28 cellular contexts compared by ENCODE assay signal in genomic region chr5:121725450-121725849, GRCh38.
"Had no signal": no experiment of that assay in that cellular context is flagged by ENCODE, and none has a peak within 500 bp of the region (broad histone marks: within the 10 kb centered on the region; RNA-seq: fewer than 3 reads in every experiment).

No MANE protein-coding gene starts in this region.

- H3K27me3 ChIP-seq: dorsolateral prefrontal cortex, neural progenitor cell, spleen, testis, transverse colon, vagina had no signal

- H3K9ac ChIP-seq: neural progenitor cell, parathyroid adenoma had no signal

- DNase-seq: activated B cell treated with CpG ODN at 0.5 μM for 24 hours; activated CD4-positive, alpha-beta T cell treated with anti-CD3 and anti-CD28 coated beads, Interleukin-2, amount 50 U/mL, for 1 hour; activated CD8-positive, alpha-beta T cell treated with anti-CD3 and anti-CD28 coated beads for 36 hours; activated gamma-delta T cell treated with Interleukin-2 at 50 U/mL for 16 hours; activated naive CD4-positive, alpha-beta T cell treated with anti-CD3 and anti-CD28 coated beads, Interleukin-2, amount 50 U/mL, for 16 hours; activated T-cell treated with anti-CD3 and anti-CD28 coated beads, Interleukin-2, amount 50 U/mL, for 4 hours; amygdala; dorsolateral prefrontal cortex; effector memory CD4-positive, alpha-beta T cell; foreskin fibroblast; head of caudate nucleus; hippocampal formation; kidney; naive thymus-derived CD8-positive, alpha-beta T cell; occipital lobe; right cardiac atrium; spleen; stimulated activated naive CD4-positive, alpha-beta T cell treated with Interleukin-2 at 50 U/mL for 16 hours; T-helper 2 cell; testis; transverse colon had no signal

- H3K4me1 Mint-ChIP-seq: activated B cell treated with CpG ODN at 0.5 μM for 24 hours; activated T-helper 17 cell treated with anti-CD3 and anti-CD28 coated beads, Interleukin-2, amount 50 U/mL, for 72 hours; central memory CD8-positive, alpha-beta T cell; memory B cell; naive thymus-derived CD8-positive, alpha-beta T cell had no signal

- H3K4me3 Mint-ChIP-seq: activated B cell treated with CpG ODN at 0.5 μM for 24 hours; activated CD8-positive, alpha-beta T cell treated with anti-CD3 and anti-CD28 coated beads for 36 hours; activated T-cell treated with anti-CD3 and anti-CD28 coated beads, Interleukin-2, amount 50 U/mL, for 4 hours; activated T-helper 17 cell treated with anti-CD3 and anti-CD28 coated beads, Interleukin-2, amount 50 U/mL, for 72 hours; central memory CD8-positive, alpha-beta T cell; memory B cell; naive thymus-derived CD8-positive, alpha-beta T cell; neural progenitor cell had no signal

- H3K27ac Mint-ChIP-seq: activated B cell treated with CpG ODN at 0.5 μM for 24 hours; activated CD8-positive, alpha-beta T cell treated with anti-CD3 and anti-CD28 coated beads for 36 hours; activated T-helper 17 cell treated with anti-CD3 and anti-CD28 coated beads, Interleukin-2, amount 50 U/mL, for 72 hours; memory B cell; naive thymus-derived CD8-positive, alpha-beta T cell; neural progenitor cell had no signal

- H3K27me3 Mint-ChIP-seq: activated B cell treated with CpG ODN at 0.5 μM for 24 hours; activated CD8-positive, alpha-beta T cell treated with anti-CD3 and anti-CD28 coated beads for 36 hours; activated T-helper 17 cell treated with anti-CD3 and anti-CD28 coated beads, Interleukin-2, amount 50 U/mL, for 72 hours; central memory CD8-positive, alpha-beta T cell; memory B cell; naive thymus-derived CD8-positive, alpha-beta T cell had no signal

- H3K9me3 ChIP-seq: testis, transverse colon, vagina had no signal

- H3K36me3 ChIP-seq: neural progenitor cell, spleen, transverse colon, vagina had no signal

- H3K36me3 Mint-ChIP-seq: memory B cell; naive thymus-derived CD8-positive, alpha-beta T cell; neural progenitor cell had no signal

- H3K9me3 Mint-ChIP-seq: neural progenitor cell had no signal

- H3K4me1 ChIP-seq: neural progenitor cell, parathyroid adenoma, spleen, testis, transverse colon, vagina had no signal

- H3K4me3 ChIP-seq: coronary artery, dorsolateral prefrontal cortex, neural progenitor cell, spleen, testis, transverse colon, vagina had no signal
